18 cellular contexts compared by ENCODE assay signal in the genomic region with DNA sequence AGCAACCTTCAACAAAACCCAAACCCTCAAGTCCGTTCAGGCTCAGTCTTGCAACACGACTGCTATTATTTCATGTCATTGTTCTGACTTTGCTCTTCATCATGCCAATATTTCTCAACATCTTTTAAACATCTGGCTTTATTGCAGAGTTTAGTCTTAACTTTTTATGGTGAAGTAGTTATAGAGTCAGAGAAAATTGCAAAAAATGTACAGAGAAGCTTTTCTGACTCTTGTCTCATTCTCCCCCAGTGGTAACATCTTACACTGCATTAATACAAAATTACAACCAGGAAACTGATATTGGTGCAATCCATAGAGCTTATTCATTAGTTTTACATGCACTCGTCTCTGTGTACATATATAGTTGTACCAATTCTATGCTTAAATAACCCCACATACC.
"Had no signal": no experiment of that assay in that cellular context is flagged by ENCODE, and none has a peak within 500 bp of the region (broad histone marks: within the 10 kb centered on the region; RNA-seq: fewer than 3 reads in every experiment).

No MANE protein-coding gene starts in this region.

- DNase-seq: activated CD4-positive, alpha-beta T cell treated with anti-CD3 and anti-CD28 coated beads, Interleukin-2, amount 10 ng/mL, durations not matched to agents 7 days and 5 days; activated CD8-positive, alpha-beta memory T cell treated with anti-CD3 and anti-CD28 coated beads, Interleukin-2, amount 50 U/mL, for 48 hours; activated gamma-delta T cell; activated T-cell treated with anti-CD3 and anti-CD28 coated beads, Interleukin-2, amount 50 U/mL, for 72 hours; caudate nucleus; foreskin fibroblast; kidney glomerular epithelial cell; mesenchymal stem cell; occipital lobe; stimulated activated CD4-positive, alpha-beta T cell treated with anti-CD3 and anti-CD28 coated beads, Interleukin-2, amount 100 ng/mL, for 48 hours; thyroid gland had no signal

- H3K4me1 ChIP-seq: esophagus muscularis mucosa, right atrium auricular region, thyroid gland, vagina had no signal

- H3K27me3 ChIP-seq: esophagus muscularis mucosa, right atrium auricular region, thyroid gland, vagina had no signal

- H3K27ac ChIP-seq: esophagus muscularis mucosa, right atrium auricular region, thyroid gland, vagina had no signal

- ATAC-seq: activated naive CD4-positive, alpha-beta T cell treated with anti-CD3 and anti-CD28 coated beads, Interleukin-2, amount 50 U/mL, for 72 hours; activated T-cell treated with anti-CD3 and anti-CD28 coated beads, Interleukin-2, amount 50 U/mL, for 72 hours; natural killer cell treated with Interleukin-12 subunit alpha and Interleukin-12 subunit beta and Interleukin-15 and Interleukin-18, amount 100 ng/mL, for 72 hours; stimulated activated memory B cell treated with anti-CD40 and anti-IgM and Interleukin-4, amounts not matched to agents 10 μg/mL and 1 μg/mL and 100 μg/mL, for 72 hours; WTC11 had no signal

- H3K4me3 ChIP-seq: esophagus muscularis mucosa, right atrium auricular region, thyroid gland, vagina had no signal

- H3K9me3 ChIP-seq: esophagus muscularis mucosa, right atrium auricular region, thyroid gland, vagina had no signal

- H3K36me3 ChIP-seq: esophagus muscularis mucosa, right atrium auricular region, thyroid gland, vagina had no signal
